ENCODE assay signal across 31 cellular contexts in the genomic region with DNA sequence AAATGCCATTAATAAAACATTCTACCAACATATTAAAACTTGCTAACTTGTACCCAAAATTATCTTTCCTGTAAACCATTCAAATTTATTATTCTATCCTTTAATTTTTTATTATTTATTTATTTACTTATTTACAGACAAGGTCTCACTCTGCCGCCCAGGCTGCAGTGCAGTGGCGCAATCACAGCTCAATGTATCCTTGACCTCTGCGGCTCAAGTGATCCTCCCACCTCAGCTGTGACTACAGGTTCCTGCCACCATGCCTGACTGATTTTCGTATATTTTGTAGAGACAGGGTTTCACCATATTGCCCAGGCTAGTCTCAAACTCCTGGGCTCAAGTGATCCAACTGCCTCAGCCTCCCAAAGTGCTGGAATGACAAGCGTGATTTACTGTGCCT. TPM values are rescaled to one million over a fixed set of nuclear protein-coding genes. Genes with fewer than 3 reads are reported as not detected.
"Had no signal": no experiment of that assay in that cellular context is flagged by ENCODE, and none has a peak within 500 bp of the region (broad histone marks: within the 10 kb centered on the region; RNA-seq: fewer than 3 reads in every experiment).

No MANE protein-coding gene starts in this region.

- H3K4me1 ChIP-seq: ascending aorta had no signal

- H3K36me3 ChIP-seq: ascending aorta, cardiac muscle cell had no signal

- H3K27me3 ChIP-seq: ascending aorta, cardiac muscle cell had no signal

- H3K4me3 ChIP-seq: ascending aorta, cardiac muscle cell had no signal

- FAIRE-seq: bronchial epithelial cell, TTC549 had no signal

- ATAC-seq: activated CD4-positive, alpha-beta T cell treated with anti-CD3 and anti-CD28 coated beads for 36 hours; activated CD8-positive, alpha-beta memory T cell treated with anti-CD3 and anti-CD28 coated beads, Interleukin-2, amount 10 ng/mL, durations not matched to agents 7 days and 5 days; activated CD8-positive, alpha-beta T cell treated with anti-CD3 and anti-CD28 coated beads, Interleukin-2, amount 10 ng/mL, durations not matched to agents 7 days and 5 days; activated naive CD8-positive, alpha-beta T cell treated with anti-CD3 and anti-CD28 coated beads, Interleukin-2, amount 50 U/mL, for 24 hours had no signal

- H3K9me3 ChIP-seq: ascending aorta had no signal

- DNase-seq: activated B cell treated with CpG ODN at 0.5 μM for 24 hours; activated CD4-positive, alpha-beta memory T cell treated with anti-CD3 and anti-CD28 coated beads, Interleukin-2, amount 10 ng/mL, durations not matched to agents 7 days and 5 days; activated CD4-positive, alpha-beta T cell treated with anti-CD3 and anti-CD28 coated beads for 36 hours; activated CD4-positive, alpha-beta T cell treated with anti-CD3 and anti-CD28 coated beads for 48 hours; activated CD4-positive, alpha-beta T cell treated with anti-CD3 and anti-CD28 coated beads, Interleukin-2, amount 10 ng/mL, durations not matched to agents 7 days and 5 days; activated CD4-positive, alpha-beta T cell treated with anti-CD3 and anti-CD28 coated beads, Interleukin-2, amount 50 U/mL, for 48 hours; activated CD4-positive, CD25-positive, alpha-beta regulatory T cell treated with anti-CD3 and anti-CD28 coated beads, Interleukin-2, amount 50 U/mL, for 72 hours; activated CD8-positive, alpha-beta memory T cell treated with anti-CD3 and anti-CD28 coated beads for 24 hours; activated CD8-positive, alpha-beta memory T cell treated with anti-CD3 and anti-CD28 coated beads, Interleukin-2, amount 10 ng/mL, durations not matched to agents 7 days and 5 days; activated CD8-positive, alpha-beta memory T cell treated with anti-CD3 and anti-CD28 coated beads, Interleukin-2, amount 50 U/mL, for 48 hours; activated CD8-positive, alpha-beta T cell treated with anti-CD3 and anti-CD28 coated beads, Interleukin-2, amount 10 ng/mL, durations not matched to agents 7 days and 5 days; activated effector memory CD4-positive, alpha-beta T cell treated with Interleukin-2 at 50 U/mL for 16 hours; activated gamma-delta T cell; activated naive CD4-positive, alpha-beta T cell treated with anti-CD3 and anti-CD28 coated beads, Interleukin-2, amount 10 ng/mL, durations not matched to agents 7 days and 5 days; activated naive CD4-positive, alpha-beta T cell treated with Interleukin-2 at 50 U/mL for 16 hours; activated naive CD8-positive, alpha-beta T cell treated with anti-CD3 and anti-CD28 coated beads, Interleukin-2, amount 10 ng/mL, durations not matched to agents 7 days and 5 days; activated naive CD8-positive, alpha-beta T cell treated with anti-CD3 and anti-CD28 coated beads, Interleukin-2, amount 50 U/mL, for 24 hours; activated T-cell treated with anti-CD3 and anti-CD28 coated beads, Interleukin-2, amount 50 U/mL, for 24 hours; activated T-cell treated with anti-CD3 and anti-CD28 coated beads, Interleukin-2, amount 50 U/mL, for 48 hours; amygdala; anterior cingulate cortex; caudate nucleus; cerebellar nuclear complex; T-helper 1 cell; T-helper 2 cell; T-helper 9 cell had no signal

- H3K27ac ChIP-seq: ascending aorta, cardiac muscle cell, VCaP had no signal

RNA-seq across cellular contexts. Expression of a gene that starts 20.4 kb away (rescaled TPM):
- total RNA-seq: activated B cell treated with CpG ODN at 0.5 μM for 24 hours; activated CD4-positive, alpha-beta memory T cell treated with anti-CD3 and anti-CD28 coated beads, Interleukin-2, amount 10 ng/mL, durations not matched to agents 7 days and 5 days; activated CD4-positive, alpha-beta T cell treated with anti-CD3 and anti-CD28 coated beads for 36 hours; activated CD4-positive, alpha-beta T cell treated with anti-CD3 and anti-CD28 coated beads, Interleukin-2, amount 10 ng/mL, durations not matched to agents 7 days and 5 days; activated CD8-positive, alpha-beta T cell treated with anti-CD3 and anti-CD28 coated beads, Interleukin-2, amount 10 ng/mL, durations not matched to agents 7 days and 5 days; activated naive CD8-positive, alpha-beta T cell treated with anti-CD3 and anti-CD28 coated beads, Interleukin-2, amount 10 ng/mL, durations not matched to agents 7 days and 5 days had no signal
